ENCODE assay signal across 7 cellular contexts in genomic region chr13:99296270-99296865, GRCh38. TPM values are rescaled to one million over a fixed set of nuclear protein-coding genes. Genes with fewer than 3 reads are reported as not detected.
DNase-seq lines count a peak whose midpoint lies in the region; ATAC-seq and TF ChIP-seq lines count a peak whose summit lies in the region.

No MANE protein-coding gene starts in this region.

- no peaks in the 10 kb centered on the region for H3K9me3 Mint-ChIP-seq in osteocyte (ENCODE audit: unreplicated experiment)
- H3K9me3 Mint-ChIP-seq in progenitor cell of endocrine pancreas (ENCODE audit: low read depth) = no peaks in the 10 kb centered on the region

- ATAC-seq in GM19025 (IDR thresholded peaks at IDR 0.05; ENCODE audit: low read depth, unreplicated experiment) (peak; percentile 43), HG02763 (IDR thresholded peaks at IDR 0.05; ENCODE audit: unreplicated experiment) (peak; percentile 42), SK-N-SH treated with all-trans-retinoic acid at 6 μM for 48 hours (peak; percentile 83)

- H3K4me3 Mint-ChIP-seq in osteocyte (ENCODE audit: unreplicated experiment) (no peak overlapping the region), progenitor cell of endocrine pancreas (ENCODE audit: low read depth) (no peak overlapping the region)

- TF ChIP-seq CTCF in osteocyte (IDR thresholded peaks at IDR 0.05) = no peak
- TF ChIP-seq CTCF in progenitor cell of endocrine pancreas (IDR thresholded peaks at IDR 0.05; ENCODE audit: unreplicated experiment) = no peak

- H3K27me3 Mint-ChIP-seq in osteocyte (ENCODE audit: unreplicated experiment) = no peaks in the 10 kb centered on the region
- H3K27me3 Mint-ChIP-seq in progenitor cell of endocrine pancreas = no peaks in the 10 kb centered on the region

- DNase-seq in osteocyte (ENCODE audit: extremely low spot score, unreplicated experiment) (no peak), NCI-H2171 treated with DMSO at 0.1 percent for 48 hours (lab: John Stamatoyannopoulos, UW) (no peak), progenitor cell of endocrine pancreas (ENCODE audit: low spot score, unreplicated experiment) (no peak), Kasumi-1 (lab: John Stamatoyannopoulos, UW) (no peak)

- peak overlapping the region; percentile 12 for H3K27ac Mint-ChIP-seq in osteocyte (ENCODE audit: unreplicated experiment)
- H3K27ac Mint-ChIP-seq in progenitor cell of endocrine pancreas = no peak overlapping the region

- H3K36me3 Mint-ChIP-seq in osteocyte (ENCODE audit: unreplicated experiment) (peaks cover 4% of the 10 kb centered on the region), progenitor cell of endocrine pancreas (ENCODE audit: insufficient read depth) (no peaks in the 10 kb centered on the region)

- H3K4me1 Mint-ChIP-seq in osteocyte (ENCODE audit: unreplicated experiment) (peaks cover 11% of the 10 kb centered on the region), progenitor cell of endocrine pancreas (ENCODE audit: low read depth) (no peaks in the 10 kb centered on the region)

TF ChIP-seq in SK-N-SH treated with all-trans-retinoic acid at 6 μM for 48 hours, 23 proteins besides CTCF, POLR2A, EP300 and RAD21:
- TF ChIP-seq RARB (CRISPR knock-in tag; IDR thresholded peaks at IDR 0.05) (no peak), CREB5 (CRISPR knock-in tag; IDR thresholded peaks at IDR 0.05; ENCODE audit: low read depth) (no peak), TOX (CRISPR knock-in tag; IDR thresholded peaks at IDR 0.05; ENCODE audit: borderline replicate concordance) (no peak), ZFP30 (CRISPR knock-in tag; IDR thresholded peaks at IDR 0.05) (no peak), ESRRG (CRISPR knock-in tag; IDR thresholded peaks at IDR 0.05) (no peak), ISL1 (CRISPR knock-in tag; IDR thresholded peaks at IDR 0.05) (peak; percentile 44; the same call in 1 of the 2 replicates), ZNF565 (CRISPR knock-in tag; conservative IDR thresholded peaks at IDR 0.05; ENCODE audit: low read depth) (no peak), POU6F1 (CRISPR knock-in tag; IDR thresholded peaks at IDR 0.05; ENCODE audit: borderline replicate concordance, low read depth) (no peak)

RNA-seq across cellular contexts. Expression of gene GPR183, which starts 10.8 kb away (rescaled TPM):
- 0.19 TPM in 1 of 2 replicates, not detected in the other for total RNA-seq in osteocyte
- not detected in 2 replicates for total RNA-seq in progenitor cell of endocrine pancreas

RNA-seq across cellular contexts. Expression of gene GPR18, which starts 38.2 kb away (rescaled TPM):
- total RNA-seq in osteocyte = not detected in 2 replicates
- not detected in 2 replicates for total RNA-seq in progenitor cell of endocrine pancreas
